ENCODE assay signal across 8 cellular contexts in genomic region chr14:68506021-68506644, GRCh38.
A peak's percentile ranks its signal among the peaks of the same experiment; 100 is the strongest.
DNase-seq lines count a peak whose midpoint lies in the region; ATAC-seq and TF ChIP-seq lines count a peak whose summit lies in the region.

No MANE protein-coding gene starts in this region.

- in situ Hi-C loops in ACHN (cut with HindIII; ENCODE audit: low pct_ligation_motif_present, low pct_unique_long_range_greater_than_20kb, low sequenced_read_pairs), result no loop called here

- H3K4me2 ChIP-seq in PC-9 (no peak overlapping the region), MM.1S (ENCODE audit: low read depth, low read length) (no peak overlapping the region)

- TF ChIP-seq POLR2A in heart left ventricle (IDR thresholded peaks at IDR 0.05) (no peak), gastroesophageal sphincter (IDR thresholded peaks at IDR 0.05) (no peak), thyroid gland (IDR thresholded peaks at IDR 0.05) (peak in 1 of 2 donors; percentile 13)

- H3K4me3 ChIP-seq in heart left ventricle (no peak overlapping the region), PC-9 (no peak overlapping the region), gastroesophageal sphincter (no peak overlapping the region), thyroid gland (replicated peaks in 1 of 3) (no peak overlapping the region), MM.1S (ENCODE audit: low read length) (no peak overlapping the region)

- no peak for TF ChIP-seq EP300 in gastroesophageal sphincter (IDR thresholded peaks at IDR 0.05)

- H3K9me3 ChIP-seq in heart left ventricle (no peaks in the 10 kb centered on the region), PC-9 (ENCODE audit: insufficient read depth, low read depth) (no peaks in the 10 kb centered on the region), gastroesophageal sphincter (no peaks in the 10 kb centered on the region), thyroid gland (no peaks in the 10 kb centered on the region), MM.1S (replicated peaks; ENCODE audit: insufficient read depth, low read length) (no peaks in the 10 kb centered on the region)

- H3K36me3 ChIP-seq in heart left ventricle, result no peaks in the 10 kb centered on the region
- H3K36me3 ChIP-seq in PC-9 (ENCODE audit: low read depth), result no peaks in the 10 kb centered on the region
- no peaks in the 10 kb centered on the region for H3K36me3 ChIP-seq in gastroesophageal sphincter
- no peaks in the 10 kb centered on the region for H3K36me3 ChIP-seq in thyroid gland
- H3K36me3 ChIP-seq in MM.1S (replicated peaks; ENCODE audit: insufficient read depth, low read length), result no peaks in the 10 kb centered on the region

- ATAC-seq in heart left ventricle (peak in 2 of 4 donors; percentile 18 to 50), gastroesophageal sphincter (peak; percentile 39), GM18520 (IDR thresholded peaks at IDR 0.05; ENCODE audit: unreplicated experiment) (no peak)

- intact Hi-C loops in heart left ventricle (cut with DNase I), result loop anchor here in 1 of 10 donors (10.0 kb wide), 1 partner anchor 251 kb away; no protein-coding TSS in a partner anchor
- intact Hi-C loops in cardiac septum (cut with DNase I), result no loop called here
- intact Hi-C loops in PC-9 (cut with micrococcal nuclease; ENCODE audit: unreplicated experiment), result loop anchor here (1.0 to 2.0 kb wide), 2 partner anchors 21 to 41 kb away; no protein-coding TSS in a partner anchor
- intact Hi-C loops in thyroid gland (cut with DNase I), result no loop called here

- BruUV-seq in PC-9 (replicated peaks; lab: Mats Ljungman, UMichigan), result no TSS peak

- peak overlapping the region in 9 of 12 donors; percentile 4 to 62 (median 29) for H3K27ac ChIP-seq in heart left ventricle
- H3K27ac ChIP-seq in PC-9, result no peak overlapping the region
- H3K27ac ChIP-seq in gastroesophageal sphincter, result peak overlapping the region in 3 of 4 donors; percentile 44 to 75 (median 60)
- H3K27ac ChIP-seq in thyroid gland, result peak overlapping the region; percentile 73 to 91 (median 84)
- H3K27ac ChIP-seq in MM.1S (ENCODE audit: low read length), result no peak overlapping the region

- H3F3A ChIP-seq in PC-9 (ENCODE audit: insufficient read depth, low read depth) (peaks cover 3% of the 10 kb centered on the region; the same call in 1 of the 2 replicates), MM.1S (ENCODE audit: insufficient read depth, low read length) (no peaks in the 10 kb centered on the region)

- POLR2A ChIA-PET in PC-9 (lab: Charles Lee; ENCODE audit: unreplicated experiment), result interaction anchor here (0.5 to 1.5 kb wide), 11 partner anchors 15 to 613 kb away, joined by 3 to 27 read pairs (median 6); no protein-coding TSS in a partner anchor

- H4K20me1 ChIP-seq in PC-9 (ENCODE audit: insufficient read depth), result no peaks in the 10 kb centered on the region
- H4K20me1 ChIP-seq in MM.1S (ENCODE audit: insufficient read depth, low read length), result no peaks in the 10 kb centered on the region

- TF ChIP-seq CTCF in heart left ventricle (IDR thresholded peaks at IDR 0.05) (no peak), PC-9 (conservative IDR thresholded peaks at IDR 0.05) (no peak), gastroesophageal sphincter (IDR thresholded peaks at IDR 0.05) (no peak), thyroid gland (IDR thresholded peaks at IDR 0.05) (no peak), MM.1S (IDR thresholded peaks at IDR 0.05; ENCODE audit: low read length) (no peak)

- H3K27me3 ChIP-seq in heart left ventricle, result no peaks in the 10 kb centered on the region
- H3K27me3 ChIP-seq in PC-9 (ENCODE audit: insufficient read depth, low read depth), result no peaks in the 10 kb centered on the region
- H3K27me3 ChIP-seq in gastroesophageal sphincter, result no peaks in the 10 kb centered on the region
- no peaks in the 10 kb centered on the region for H3K27me3 ChIP-seq in thyroid gland
- H3K27me3 ChIP-seq in MM.1S (replicated peaks; ENCODE audit: insufficient read depth, low read length), result no peaks in the 10 kb centered on the region

- DNase-seq in heart left ventricle (peak in 2 of 5 donors; percentile 28 to 55), cardiac septum (ENCODE audit: low spot score) (no peak), PC-9 (peak; percentile 52 to 58), thyroid gland (peak; percentile 50 to 55), MM.1S (no peak), ACHN (no peak)

- CTCF ChIA-PET in PC-9 (lab: Charles Lee), result interaction anchor here (0.6 kb wide), 1 partner anchor 14 kb away, joined by 3 read pairs; no protein-coding TSS in a partner anchor

- no peaks in the 10 kb centered on the region for H3K9me2 ChIP-seq in PC-9 (ENCODE audit: insufficient read depth)
- no peaks in the 10 kb centered on the region for H3K9me2 ChIP-seq in MM.1S (replicated peaks; ENCODE audit: insufficient read depth, low read length)

- H3K4me1 ChIP-seq in heart left ventricle (peaks cover 0 to 44% (median 31%) of the 10 kb centered on the region in 12 donors), PC-9 (replicated peaks; ENCODE audit: insufficient read depth) (peaks cover 18% of the 10 kb centered on the region; the same call in 1 of the 2 replicates), gastroesophageal sphincter (peaks cover 3 to 56% (median 19%) of the 10 kb centered on the region in 3 donors), thyroid gland (peaks cover 48 to 83% of the 10 kb centered on the region in 2 donors), MM.1S (ENCODE audit: low read length) (0 out of 2 replicates have a peak, but pooled peaks cover 7% of the 10 kb centered on the region)

- H3K9ac ChIP-seq in MM.1S (ENCODE audit: low read length), result no peak overlapping the region

- H3K79me2 ChIP-seq in PC-9 (ENCODE audit: low read depth) (no peaks in the 10 kb centered on the region), MM.1S (ENCODE audit: low read length) (no peaks in the 10 kb centered on the region)

- H2AFZ ChIP-seq in PC-9 (no peak overlapping the region), MM.1S (ENCODE audit: low read length) (no peak overlapping the region)

- 50 to 64% (median 56%) methylated on average over 13 to 17 of the region's 17 CpGs for WGBS in heart left ventricle, 4 donors
- WGBS in gastroesophageal sphincter (ENCODE audit: low coverage in 1 of 2), 2 donors, result 40% methylated on average over 10 of the region's 17 CpGs; no CpG with 5 or more reads in 1 of the 2 donors
- 40 to 42% methylated on average over 17 of the region's 17 CpGs for WGBS in thyroid gland, 2 donors

Comparison
In these comparisons a context has a peak if more than half of its experiments do, and no peak if none do; other contexts are left out.
1. DNase-seq: peak in PC-9 (2 of 2) and thyroid gland (2 of 2); none in cardiac septum (single experiment), MM.1S (single experiment) and ACHN (single experiment).
2. H3K27ac ChIP-seq: peak in heart left ventricle (9 of 12), gastroesophageal sphincter (3 of 4) and thyroid gland (3 of 3); none in PC-9 (single experiment) and MM.1S (single experiment).